In the genomic region with DNA sequence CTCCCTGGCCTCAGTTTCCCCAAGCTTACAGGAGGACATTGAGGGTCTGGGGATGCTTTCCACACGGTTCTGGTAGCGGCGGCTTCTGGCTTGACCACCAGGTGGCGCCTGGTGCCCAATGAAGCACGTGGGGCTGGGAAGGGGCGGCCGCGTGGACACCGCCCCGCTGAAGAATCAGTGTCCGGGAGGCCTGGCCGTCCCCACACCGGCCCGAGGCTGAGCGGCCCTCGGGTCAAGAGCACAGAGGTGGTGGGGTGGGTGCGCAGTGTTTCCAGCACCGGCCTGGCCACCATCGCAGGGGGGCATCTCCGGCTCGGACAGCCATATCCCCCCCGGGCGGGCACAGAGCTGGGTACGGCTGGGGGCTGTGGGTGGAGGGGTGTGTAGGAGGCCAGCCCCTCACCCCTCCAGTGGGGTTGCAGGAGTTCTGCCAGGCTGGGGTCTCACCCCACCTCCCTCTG, we compare ENCODE assay signal across 8 cellular contexts. TPM values are rescaled to one million over a fixed set of nuclear protein-coding genes. Genes with fewer than 3 reads are reported as not detected.
A peak's percentile ranks its signal among the peaks of the same experiment; 100 is the strongest.
DNase-seq lines count a peak whose midpoint lies in the region; ATAC-seq and TF ChIP-seq lines count a peak whose summit lies in the region.

No MANE protein-coding gene starts in this region.

- ATAC-seq in stimulated activated naive CD8-positive, alpha-beta T cell treated with anti-CD3 and anti-CD28 coated beads, Interleukin-15, Interleukin-2, amounts not matched to agents 100 U/mL and 50 U/mL, for 24 hours = peak; percentile 55
- no peak for ATAC-seq in HG03095 (IDR thresholded peaks at IDR 0.05; ENCODE audit: unreplicated experiment)

- TF ChIP-seq EP300 in esophagus muscularis mucosa (IDR thresholded peaks at IDR 0.05) (no peak), neural cell (conservative IDR thresholded peaks at IDR 0.05; ENCODE audit: poor library complexity, severe bottlenecking) (no peak)

- DNase-seq in NCI-H345 (lab: John Stamatoyannopoulos, UW) = peak; percentile 32
- DNase-seq in NCI-H345 treated with DMSO at 0.1 percent for 48 hours (lab: John Stamatoyannopoulos, UW; ENCODE audit: unreplicated experiment) = no peak
- peak; percentile 66 for DNase-seq in activated T-cell treated with anti-CD3 and anti-CD28 coated beads, Interleukin-2, amount 50 U/mL, for 1 hour
- DNase-seq in esophagus muscularis mucosa (ENCODE audit: extremely low spot score) = no peak
- DNase-seq in stimulated activated naive CD8-positive, alpha-beta T cell treated with anti-CD3 and anti-CD28 coated beads, Interleukin-15, Interleukin-2, amounts not matched to agents 100 U/mL and 50 U/mL, for 24 hours = peak; percentile 84

- TF ChIP-seq RAD21 in neural cell (conservative IDR thresholded peaks at IDR 0.05) = peak; percentile 84

- no peak overlapping the region for H3K9ac ChIP-seq in OCI-LY1 (ENCODE audit: low read length)
- H3K9ac ChIP-seq in neural cell (ENCODE audit: low read length) = no peak overlapping the region

- H3K27ac ChIP-seq in OCI-LY1 (ENCODE audit: low read depth, low read length, poor library complexity, severe bottlenecking) (no peak overlapping the region), esophagus muscularis mucosa (replicated peaks in 1 of 4) (no peak overlapping the region), neural cell (ENCODE audit: low read length) (no peak overlapping the region)

- H3K9me3 ChIP-seq in OCI-LY1 (ENCODE audit: low read length) (no peaks in the 10 kb centered on the region), esophagus muscularis mucosa (no peaks in the 10 kb centered on the region), neural cell (ENCODE audit: low read length) (no peaks in the 10 kb centered on the region)

- H3K36me3 ChIP-seq in OCI-LY1 (ENCODE audit: insufficient read depth, low read length) (no peaks in the 10 kb centered on the region), esophagus muscularis mucosa (no peaks in the 10 kb centered on the region), neural cell (ENCODE audit: insufficient read depth, low read length) (no peaks in the 10 kb centered on the region)

- no peak overlapping the region for H3K4me3 ChIP-seq in OCI-LY1 (ENCODE audit: low read depth, low read length, poor library complexity, severe bottlenecking)
- peak overlapping the region in 3 of 4 donors; percentile 10 to 40 (median 17) for H3K4me3 ChIP-seq in esophagus muscularis mucosa
- H3K4me3 ChIP-seq in neural cell (ENCODE audit: low read length) = no peak overlapping the region

- H3K4me2 ChIP-seq in OCI-LY1 (ENCODE audit: low read length) (no peak overlapping the region; the same call in 1 of the 2 replicates), neural cell (ENCODE audit: low read length) (no peak overlapping the region)

- peak; percentile 93 for TF ChIP-seq CTCF in OCI-LY1 (IDR thresholded peaks at IDR 0.05; ENCODE audit: low read length)
- peak; percentile 92 to 93 (median 93) for TF ChIP-seq CTCF in esophagus muscularis mucosa (IDR thresholded peaks at IDR 0.05)
- peak; percentile 91 for TF ChIP-seq CTCF in neural cell (IDR thresholded peaks at IDR 0.05; ENCODE audit: poor library complexity, severe bottlenecking)

- intact Hi-C loops in esophagus muscularis mucosa (cut with DNase I) = loop anchor here (1.0 to 10.0 kb wide), 2 partner anchors 192 to 422 kb away; no protein-coding TSS in a partner anchor

- no peaks in the 10 kb centered on the region for H4K20me1 ChIP-seq in OCI-LY1 (ENCODE audit: insufficient read depth, low read length)
- no peaks in the 10 kb centered on the region for H4K20me1 ChIP-seq in neural cell (ENCODE audit: insufficient read depth)

- TF ChIP-seq POLR2A in esophagus muscularis mucosa (IDR thresholded peaks at IDR 0.05; ENCODE audit: low read depth) = no peak

- peaks cover 6% of the 10 kb centered on the region for H3K4me1 ChIP-seq in OCI-LY1 (ENCODE audit: insufficient read depth, low read length, severe bottlenecking)
- peaks cover 6 to 27% (median 25%) of the 10 kb centered on the region in 4 donors for H3K4me1 ChIP-seq in esophagus muscularis mucosa

- H3F3A ChIP-seq in OCI-LY1 (ENCODE audit: insufficient read depth, low read length) = no peaks in the 10 kb centered on the region
- H3F3A ChIP-seq in neural cell (ENCODE audit: insufficient read depth, low read length, poor library complexity, severe bottlenecking) = no peaks in the 10 kb centered on the region

- H3K9me2 ChIP-seq in OCI-LY1 (ENCODE audit: low read depth, low read length) (no peaks in the 10 kb centered on the region), neural cell (ENCODE audit: insufficient read depth, low read length) (no peaks in the 10 kb centered on the region)

- no peaks in the 10 kb centered on the region for H3K79me2 ChIP-seq in OCI-LY1 (ENCODE audit: insufficient read depth, low read length)
- no peaks in the 10 kb centered on the region for H3K79me2 ChIP-seq in neural cell (replicated peaks; ENCODE audit: insufficient read depth, low read length)

- WGBS in esophagus muscularis mucosa = 14% methylated on average over 18 of the region's 24 CpGs

- H2AFZ ChIP-seq in OCI-LY1 (ENCODE audit: low read length) (no peak overlapping the region), neural cell (ENCODE audit: low read depth, low read length) (no peak overlapping the region)

- H3K27me3 ChIP-seq in OCI-LY1 (ENCODE audit: insufficient read depth, low read length) (peaks cover 7% of the 10 kb centered on the region), esophagus muscularis mucosa (no peaks in the 10 kb centered on the region), neural cell (ENCODE audit: insufficient read depth, low read depth, low read length) (no peaks in the 10 kb centered on the region)

TF ChIP-seq in neural cell, 6 proteins besides CTCF, POLR2A, EP300 and RAD21:
- TF ChIP-seq SMC3 (conservative IDR thresholded peaks at IDR 0.05; ENCODE audit: poor library complexity) (peak; percentile 97), EZH2 (IDR thresholded peaks at IDR 0.05; ENCODE audit: borderline replicate concordance, insufficient read depth, low read length, poor library complexity, severe bottlenecking) (no peak), MXI1 (conservative IDR thresholded peaks at IDR 0.05; ENCODE audit: poor library complexity, severe bottlenecking) (peak; percentile 64), POLR2AphosphoS5 (IDR thresholded peaks at IDR 0.05) (no peak)
TF ChIP-seq in neural cell: peak in this region for 2.

RNA-seq across cellular contexts. Expression of gene PPARA, which starts 27.8 kb away (rescaled TPM):
- 10 to 100 TPM; 17.0 to 50.9 (median 26.8) TPM for total RNA-seq in esophagus muscularis mucosa
- 0.28 and 0.43 TPM in 2 replicates for polyA plus RNA-seq in neural cell
- polyA minus RNA-seq in neural cell = 1.7 TPM in 2 replicates

Comparison
In these comparisons a context has a peak if more than half of its experiments do, and no peak if none do; other contexts are left out.
1. DNase-seq: peak in NCI-H345 (single experiment), activated T-cell treated with anti-CD3 and anti-CD28 coated beads, Interleukin-2, amount 50 U/mL, for 1 hour (single experiment) and stimulated activated naive CD8-positive, alpha-beta T cell treated with anti-CD3 and anti-CD28 coated beads, Interleukin-15, Interleukin-2, amounts not matched to agents 100 U/mL and 50 U/mL, for 24 hours (single experiment); none in NCI-H345 treated with DMSO at 0.1 percent for 48 hours (single experiment) and esophagus muscularis mucosa (single experiment).
2. H3K4me3 ChIP-seq: peak in esophagus muscularis mucosa (3 of 4); none in OCI-LY1 (single experiment) and neural cell (single experiment).
3. Peak in every context shown above with its lines, with median percentiles within 50 percentile points of each other: CTCF ChIP-seq.